ENCODE assay signal across 8 cellular contexts in the genomic region with DNA sequence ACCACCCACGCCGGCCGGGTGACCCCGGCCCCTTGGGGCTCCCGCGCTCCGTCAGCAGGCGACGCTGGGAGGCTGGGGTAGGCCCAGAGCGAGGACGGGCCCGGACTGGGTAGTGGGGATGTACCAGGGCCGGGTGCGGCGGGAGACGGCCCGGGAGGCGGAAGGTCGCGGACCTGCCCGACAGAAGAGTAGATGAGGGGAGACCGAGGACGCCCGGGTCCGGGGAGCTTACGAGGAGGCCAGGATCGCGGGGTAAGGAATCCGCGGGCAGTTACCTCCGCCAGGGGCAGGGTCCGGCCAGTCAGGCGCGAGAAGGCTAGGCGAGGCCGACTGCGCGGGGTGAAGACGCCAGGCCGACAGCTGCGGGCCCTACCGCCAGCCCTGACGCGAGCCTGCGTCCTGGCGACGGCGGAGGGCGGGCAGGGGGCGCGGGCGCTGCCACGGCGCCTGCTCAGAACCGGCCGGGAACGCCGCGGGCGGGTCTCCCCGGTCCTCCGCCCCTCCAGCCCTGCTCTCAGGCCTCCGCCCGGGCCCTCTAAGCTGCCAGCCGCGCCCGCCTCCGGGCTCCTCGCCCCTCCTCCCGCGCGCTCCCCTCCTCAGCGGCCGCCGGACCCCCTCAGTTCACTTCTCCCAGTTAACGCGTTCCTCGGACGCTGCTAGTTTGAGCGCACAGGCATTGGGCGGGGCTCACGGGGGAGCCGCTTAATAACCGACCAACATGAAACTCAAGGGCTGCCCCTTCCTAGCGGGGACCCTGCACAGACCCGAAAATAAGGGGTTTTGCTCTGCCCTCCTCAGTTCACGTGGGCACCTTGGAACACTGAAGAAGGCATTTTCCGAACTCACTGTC. TPM values are rescaled to one million over a fixed set of nuclear protein-coding genes. Genes with fewer than 3 reads are reported as not detected.
DNase-seq lines count a peak whose midpoint lies in the region; TF ChIP-seq lines count a peak whose summit lies in the region.

Gene CPLANE1, minus strand, starts transcription at position 407 of the 850 bp plus-strand sequence. CDS start 1,678 bp downstream, outside the sequence.

- no peaks in the 10 kb centered on the region for H3K36me3 Mint-ChIP-seq in activated naive CD8-positive, alpha-beta T cell
- H3K36me3 Mint-ChIP-seq in glutamatergic neuron (ENCODE audit: unreplicated experiment), result peaks cover 4% of the 10 kb centered on the region

- H3K4me3 Mint-ChIP-seq in activated naive CD8-positive, alpha-beta T cell, result peak within 1 kb of the TSS; percentile 89
- peak within 1 kb of the TSS; percentile 99 for H3K4me3 Mint-ChIP-seq in glutamatergic neuron (ENCODE audit: unreplicated experiment)

- WGBS in ovary, 3 donors, result 0 to 1% (median 1%) methylated on average over 58 to 88 of the region's 88 CpGs

- DNase-seq in G401 (ENCODE audit: low spot score) (peak; percentile 70), GOT3 (lab: John Stamatoyannopoulos, UW) (peak; percentile 62), LNCaP clone FGC (ENCODE audit: low read depth) (no peak), SK-N-MC (ENCODE audit: low read depth, low spot score) (no peak), glutamatergic neuron (peak; percentile 91), ovary (peak; percentile 67 to 89 (median 79)), tibial artery (peak; percentile 66 to 88)

- no peaks in the 10 kb centered on the region for H3K27me3 ChIP-seq in ovary
- no peaks in the 10 kb centered on the region for H3K27me3 ChIP-seq in tibial artery

- H3K4me1 Mint-ChIP-seq in activated naive CD8-positive, alpha-beta T cell (ENCODE audit: low read depth), result peaks cover 18% of the 10 kb centered on the region
- peaks cover 4% of the 10 kb centered on the region for H3K4me1 Mint-ChIP-seq in glutamatergic neuron (ENCODE audit: low read depth, unreplicated experiment)

- H3K4me1 ChIP-seq in ovary (ENCODE audit: insufficient read depth) (peaks cover 5% of the 10 kb centered on the region), tibial artery (peaks cover 0 to 39% (median 17%) of the 10 kb centered on the region in 4 donors)

- in situ Hi-C loops in G401 (cut with HindIII; ENCODE audit: low sequenced_read_pairs), result no loop called here

- peak within 1 kb of the TSS; percentile 93 for H3K9ac ChIP-seq in SK-N-MC (ENCODE audit: insufficient read length)

- H3K9me3 Mint-ChIP-seq in activated naive CD8-positive, alpha-beta T cell (ENCODE audit: low read depth), result no peaks in the 10 kb centered on the region
- peaks cover 2% of the 10 kb centered on the region for H3K9me3 Mint-ChIP-seq in glutamatergic neuron (ENCODE audit: unreplicated experiment)

- intact Hi-C loops in ovary (cut with DNase I), result no loop called here
- intact Hi-C loops in tibial artery (cut with DNase I; ENCODE audit: low total_unique reads), result no loop called here

- no peaks in the 10 kb centered on the region for H3K27me3 Mint-ChIP-seq in activated naive CD8-positive, alpha-beta T cell
- H3K27me3 Mint-ChIP-seq in glutamatergic neuron (ENCODE audit: unreplicated experiment), result peaks cover 6% of the 10 kb centered on the region

- no peak within 1 kb of the TSS for H3K27ac ChIP-seq in SK-N-MC
- peak within 1 kb of the TSS; percentile 82 to 86 for H3K27ac ChIP-seq in ovary
- H3K27ac ChIP-seq in tibial artery, result peak within 1 kb of the TSS; percentile 96

- TF ChIP-seq CTCF in LNCaP clone FGC (IDR thresholded peaks at IDR 0.05; ENCODE audit: control insufficient read depth, extremely low read depth, insufficient read depth) (no peak), glutamatergic neuron (IDR thresholded peaks at IDR 0.05; ENCODE audit: partially characterized antibody, unreplicated experiment) (peak; percentile 13), ovary (IDR thresholded peaks at IDR 0.05) (no peak), tibial artery (IDR thresholded peaks at IDR 0.05) (no peak)

- H3K4me3 ChIP-seq in LNCaP clone FGC (ENCODE audit: low read depth, low read length) (peak within 1 kb of the TSS; percentile 41), SK-N-MC (peak within 1 kb of the TSS; percentile 96), ovary (peak within 1 kb of the TSS; percentile 80), tibial artery (peak within 1 kb of the TSS; percentile 74 to 75)

- no peak for TF ChIP-seq EP300 in ovary (IDR thresholded peaks at IDR 0.05)

- TF ChIP-seq POLR2A in ovary (IDR thresholded peaks at IDR 0.05), result peak; percentile 36

- H3K36me3 ChIP-seq in SK-N-MC (ENCODE audit: insufficient read depth, low read length) (no peaks in the 10 kb centered on the region), ovary (no peaks in the 10 kb centered on the region), tibial artery (no peaks in the 10 kb centered on the region)

- H3K27ac Mint-ChIP-seq in activated naive CD8-positive, alpha-beta T cell, result peak within 1 kb of the TSS; percentile 82
- H3K27ac Mint-ChIP-seq in glutamatergic neuron (ENCODE audit: unreplicated experiment), result peak within 1 kb of the TSS; percentile 98

- H3K9me3 ChIP-seq in SK-N-MC (ENCODE audit: low read depth, low read length) (no peaks in the 10 kb centered on the region), ovary (peaks cover 0 to 5% of the 10 kb centered on the region in 2 donors), tibial artery (no peaks in the 10 kb centered on the region)

RNA-seq across cellular contexts. Expression of gene CPLANE1, which starts in this region (rescaled TPM):
- total RNA-seq in G401 (2014; rRNA removed; shearing (Covaris generic)), result 11.1 and 25.3 TPM in 2 replicates
- 37.6 TPM for total RNA-seq in glutamatergic neuron (ENCODE audit: unreplicated experiment)
- total RNA-seq in ovary, result 10 to 100 TPM; 18.9 to 39.2 (median 23.7) TPM
- polyA plus RNA-seq in ovary, result 10 to 100 TPM in 1 of 2 donors, 1 to 10 TPM in 1; 5.4 to 10.8 TPM

Comparison
In these comparisons a context has a peak if more than half of its experiments do, and no peak if none do; other contexts are left out.
1. DNase-seq: peak in G401 (single experiment), GOT3 (single experiment), glutamatergic neuron (single experiment), ovary (5 of 5) and tibial artery (2 of 2); none in LNCaP clone FGC (single experiment) and SK-N-MC (single experiment).
2. H3K4me3 ChIP-seq: peak in every context shown above with its lines; median percentile 96 in SK-N-MC; 80 in ovary; 74 in tibial artery; 41 in LNCaP clone FGC.